Comparison of ENCODE assay signal across 9 cellular contexts in the genomic region with DNA sequence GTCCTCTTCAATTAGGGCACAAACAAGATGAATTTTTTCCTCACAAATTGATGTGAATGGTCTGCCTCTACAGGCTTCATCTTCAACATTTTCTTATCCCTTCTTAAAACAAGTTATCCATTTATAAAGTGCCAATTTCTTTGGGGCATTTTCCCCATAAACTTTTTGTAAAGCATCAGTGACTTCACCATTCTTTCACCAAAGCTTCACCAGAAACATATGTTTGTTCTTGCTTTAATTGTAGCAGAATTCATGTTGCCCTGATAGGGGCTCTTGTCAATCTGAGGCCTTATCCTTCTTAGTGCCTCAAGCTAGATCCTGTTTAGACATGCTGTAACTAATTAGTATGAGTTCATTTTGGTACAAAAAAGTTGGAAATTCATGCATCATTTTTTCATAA.
"Had no signal": no experiment of that assay in that cellular context is flagged by ENCODE, and none has a peak within 500 bp of the region (broad histone marks: within the 10 kb centered on the region; RNA-seq: fewer than 3 reads in every experiment).

No MANE protein-coding gene starts in this region.

- H2AFZ ChIP-seq: GM23248 had no signal

- H3K27ac ChIP-seq: GM23248, HL-60 had no signal

- H3K4me1 ChIP-seq: HAP-1 had no signal

- H3K4me3 Mint-ChIP-seq: HFFc6, IgD-negative memory B cell had no signal

- H3K4me1 Mint-ChIP-seq: IgD-negative memory B cell had no signal

- H3K36me3 ChIP-seq: HAP-1 had no signal

- DNase-seq: GM23248, GOT3, H7, HFFc6 had no signal

- ATAC-seq: HCT116, HepG2 had no signal

- H3K4me3 ChIP-seq: GM23248, HAP-1 had no signal

- H3K9ac ChIP-seq: GM23248 had no signal

- H3K9me3 Mint-ChIP-seq: HFFc6 had no signal

- H3K27ac Mint-ChIP-seq: HFFc6, IgD-negative memory B cell had no signal

- H3K9me3 ChIP-seq: HAP-1 had no signal
